1 cellular context compared by ENCODE assay signal in genomic region chr16:22006636-22007035, GRCh38.
TF ChIP-seq lines count a peak whose summit lies in the region.

No MANE protein-coding gene starts in this region.

TF ChIP-seq in neural cell, 6 proteins besides CTCF, POLR2A, EP300 and RAD21:
- TF ChIP-seq REST (IDR thresholded peaks at IDR 0.05; ENCODE audit: borderline replicate concordance) (no peak), TAF1 (IDR thresholded peaks at IDR 0.05; ENCODE audit: low read depth) (no peak), POLR2AphosphoS5 (IDR thresholded peaks at IDR 0.05) (no peak), MXI1 (conservative IDR thresholded peaks at IDR 0.05; ENCODE audit: poor library complexity, severe bottlenecking) (no peak), EZH2 (IDR thresholded peaks at IDR 0.05; ENCODE audit: borderline replicate concordance, insufficient read depth, low read length, poor library complexity, severe bottlenecking) (no peak), SMC3 (conservative IDR thresholded peaks at IDR 0.05; ENCODE audit: poor library complexity) (no peak)
TF ChIP-seq in neural cell: peak in this region for 0.
